In the genomic region with DNA sequence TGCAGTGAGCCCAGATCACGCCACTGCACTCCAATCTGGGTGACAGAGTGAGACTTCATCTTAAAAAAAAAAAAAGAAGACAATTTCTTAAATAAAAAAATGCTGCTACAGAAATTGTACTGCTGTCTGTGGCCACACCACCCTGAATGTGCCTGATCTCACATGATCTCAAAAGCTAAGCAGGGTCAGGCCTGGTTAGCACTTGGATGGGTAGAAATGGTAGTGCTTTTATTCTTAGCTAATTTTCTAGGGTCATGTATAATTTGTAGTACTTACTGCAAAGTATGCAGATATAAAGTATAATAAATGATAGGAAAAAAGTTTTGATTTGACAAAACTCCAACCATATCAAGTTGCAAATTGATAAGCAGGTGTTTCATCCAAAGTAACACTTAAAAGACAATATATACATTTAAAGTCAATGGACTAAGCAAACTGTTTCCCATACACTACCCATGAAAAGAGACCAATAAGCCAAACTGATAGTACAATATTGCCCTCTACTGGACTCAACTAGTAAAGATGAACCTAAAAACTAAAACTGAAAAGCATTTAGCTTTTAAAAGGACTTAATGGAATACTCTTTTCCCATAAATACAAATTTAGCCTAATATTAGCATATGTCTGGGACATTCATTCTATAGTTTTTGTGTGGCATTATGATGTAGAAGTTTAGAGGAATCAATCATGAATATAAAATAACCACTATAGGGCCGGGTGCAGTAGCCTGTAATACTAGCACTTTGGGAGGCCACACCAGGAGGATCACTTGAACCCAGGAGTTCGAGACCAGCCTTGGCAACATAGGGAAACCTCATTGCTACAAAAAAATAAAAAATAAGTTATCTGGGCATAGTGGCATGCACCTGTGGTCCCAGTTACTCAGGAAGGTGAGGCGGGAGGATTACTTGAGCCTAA, we compare ENCODE assay signal across 8 cellular contexts. TPM values are rescaled to one million over a fixed set of nuclear protein-coding genes. Genes with fewer than 3 reads are reported as not detected.
A peak's percentile ranks its signal among the peaks of the same experiment; 100 is the strongest.
DNase-seq lines count a peak whose midpoint lies in the region; ATAC-seq, FAIRE-seq and TF ChIP-seq lines count a peak whose summit lies in the region.

No MANE protein-coding gene starts in this region.

- H2AFZ ChIP-seq in neural progenitor cell (replicated peaks), result no peak overlapping the region

- no peak overlapping the region for H3K4me3 ChIP-seq in neural progenitor cell
- no peak overlapping the region for H3K4me3 ChIP-seq in MG63

- no peaks in the 10 kb centered on the region for H3F3A ChIP-seq in neural progenitor cell (ENCODE audit: low read depth)

- no peaks in the 10 kb centered on the region for H3K9me3 Mint-ChIP-seq in neural progenitor cell

- H3K4me2 ChIP-seq in neural progenitor cell, result no peak overlapping the region

- H4K20me1 ChIP-seq in neural progenitor cell (ENCODE audit: low read depth), result no peaks in the 10 kb centered on the region

- peak; percentile 86 for FAIRE-seq in RCC 7860 (lab: Jason Lieb, UNC)

- no peak overlapping the region for H3K4me3 Mint-ChIP-seq in neural progenitor cell

- peak; percentile 56 for TF ChIP-seq CTCF in GM10266 (IDR thresholded peaks at IDR 0.05; ENCODE audit: control insufficient read depth, insufficient read depth, low read depth, missing control alignments)
- TF ChIP-seq CTCF in LNCAP (IDR thresholded peaks at IDR 0.05), result peak; percentile 43; the same call in 1 of the 2 replicates
- peak; percentile 83 for TF ChIP-seq CTCF in neural progenitor cell (IDR thresholded peaks at IDR 0.05)

- DNase-seq in A172 (ENCODE audit: low spot score), result peak; percentile 63
- peak; percentile 42 for DNase-seq in GM10266 (ENCODE audit: extremely low spot score)
- peak; percentile 62 for DNase-seq in RCC 7860 (ENCODE audit: low spot score)
- DNase-seq in epidermal melanocyte (ENCODE audit: insufficient read length, low spot score), result peak; percentile 50
- peak; percentile 54 for DNase-seq in neural progenitor cell (ENCODE audit: low spot score)
- no peak for DNase-seq in MG63

- H3K27me3 ChIP-seq in neural progenitor cell (no peaks in the 10 kb centered on the region), MG63 (no peaks in the 10 kb centered on the region)

- no peaks in the 10 kb centered on the region for H3K4me1 ChIP-seq in neural progenitor cell

- no peaks in the 10 kb centered on the region for H3K79me2 ChIP-seq in neural progenitor cell (ENCODE audit: low read depth)

- H3K9ac ChIP-seq in neural progenitor cell, result no peak overlapping the region

- no peak overlapping the region for H3K27ac Mint-ChIP-seq in neural progenitor cell

- H3K36me3 ChIP-seq in neural progenitor cell, result no peaks in the 10 kb centered on the region
- no peaks in the 10 kb centered on the region for H3K36me3 ChIP-seq in MG63

- H3K27ac ChIP-seq in neural progenitor cell, result no peak overlapping the region

- H3K27me3 Mint-ChIP-seq in neural progenitor cell (ENCODE audit: insufficient read depth, low read depth), result peaks cover 2% of the 10 kb centered on the region

- H3K36me3 Mint-ChIP-seq in neural progenitor cell, result peaks cover 4% of the 10 kb centered on the region

- no peaks in the 10 kb centered on the region for H3K4me1 Mint-ChIP-seq in neural progenitor cell

- H3K9me3 ChIP-seq in neural progenitor cell (ENCODE audit: low read depth), result no peaks in the 10 kb centered on the region
- H3K9me3 ChIP-seq in MG63, result 0 out of 2 replicates have a peak, but pooled peaks cover 3% of the 10 kb centered on the region

- ATAC-seq in GM19463 (IDR thresholded peaks at IDR 0.05; ENCODE audit: unreplicated experiment), result no peak

RNA-seq across cellular contexts. Expression of gene PEX13, which starts 18.6 kb away (rescaled TPM):
- total RNA-seq in A172 (2014; rRNA removed; shearing (Covaris generic)), result 61.3 and 82.4 TPM in 2 replicates
- 64.9 and 74.9 TPM in 2 replicates for total RNA-seq in neural progenitor cell (ENCODE audit: low replicate concordance)
- total RNA-seq in MG63 (2014; rRNA removed; shearing (Covaris generic); ENCODE audit: low replicate concordance), result 36.1 and 46.2 TPM in 2 replicates

RNA-seq across cellular contexts. Expression of gene PUS10, which starts 19.2 kb away (rescaled TPM):
- 5.0 and 7.5 TPM in 2 replicates for total RNA-seq in A172 (2014; rRNA removed; shearing (Covaris generic))
- total RNA-seq in neural progenitor cell (ENCODE audit: low replicate concordance), result 10.4 and 11.3 TPM in 2 replicates
- total RNA-seq in MG63 (2014; rRNA removed; shearing (Covaris generic); ENCODE audit: low replicate concordance), result 2.4 and 9.4 TPM in 2 replicates
